Comparison of ENCODE assay signal across 10 cellular contexts in the genomic region with DNA sequence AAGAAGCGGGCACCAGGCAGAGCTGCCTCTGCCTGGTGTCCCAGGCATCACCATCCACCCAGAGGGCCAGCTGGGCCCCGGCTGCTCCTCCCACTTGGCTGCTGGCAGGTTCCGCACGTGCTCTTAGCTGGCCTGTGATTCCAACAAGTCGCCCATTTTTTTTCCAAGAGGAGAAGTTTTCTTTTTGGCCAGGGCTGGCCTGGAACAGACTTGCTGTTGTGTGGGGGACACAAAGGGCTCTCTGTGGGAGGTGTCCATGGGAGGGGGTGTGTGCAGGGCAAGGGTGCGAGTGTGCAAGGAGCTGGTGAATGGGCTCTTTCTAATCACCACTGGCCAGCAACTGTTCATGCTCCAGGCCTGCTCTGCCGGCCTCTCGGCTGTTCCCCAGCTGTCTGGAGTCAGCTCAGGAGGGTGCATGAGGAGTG. TPM values are rescaled to one million over a fixed set of nuclear protein-coding genes. Genes with fewer than 3 reads are reported as not detected.
DNase-seq lines count a peak whose midpoint lies in the region; ATAC-seq and TF ChIP-seq lines count a peak whose summit lies in the region.
"Had no signal": no experiment of that assay in that cellular context is flagged by ENCODE, and none has a peak within 500 bp of the region (broad histone marks: within the 10 kb centered on the region; RNA-seq: fewer than 3 reads in every experiment).

No MANE protein-coding gene starts in this region.

- H3K27me3 Mint-ChIP-seq in natural killer cell treated with Interleukin-12 subunit alpha and Interleukin-12 subunit beta and Interleukin-15 and Interleukin-18, amount 100 ng/mL, for 72 hours: peaks cover 16 to 19% of the 10 kb centered on the region in 2 donors
- H3K27me3 Mint-ChIP-seq in natural killer cell (ENCODE audit: low read depth in 2 of 2): peaks cover 8 to 19% of the 10 kb centered on the region in 2 donors

- H3K27ac Mint-ChIP-seq in natural killer cell treated with Interleukin-12 subunit alpha and Interleukin-12 subunit beta and Interleukin-15 and Interleukin-18, amount 100 ng/mL, for 72 hours: no peak overlapping the region
- H3K27ac Mint-ChIP-seq in natural killer cell: no peak overlapping the region
- H3K27ac Mint-ChIP-seq: activated CD4-positive, alpha-beta T cell treated with anti-CD3 and anti-CD28 coated beads, Interleukin-2, amount 10 ng/mL, durations not matched to agents 7 days and 5 days had no signal

- H3K4me3 Mint-ChIP-seq in natural killer cell treated with Interleukin-12 subunit alpha and Interleukin-12 subunit beta and Interleukin-15 and Interleukin-18, amount 100 ng/mL, for 72 hours: no peak overlapping the region
- no peak overlapping the region for H3K4me3 Mint-ChIP-seq in natural killer cell
- H3K4me3 Mint-ChIP-seq: activated CD4-positive, alpha-beta T cell treated with anti-CD3 and anti-CD28 coated beads, Interleukin-2, amount 10 ng/mL, durations not matched to agents 7 days and 5 days had no signal

- H3K9me3 Mint-ChIP-seq in natural killer cell treated with Interleukin-12 subunit alpha and Interleukin-12 subunit beta and Interleukin-15 and Interleukin-18, amount 100 ng/mL, for 72 hours: no peaks in the 10 kb centered on the region
- no peaks in the 10 kb centered on the region for H3K9me3 Mint-ChIP-seq in natural killer cell
- H3K9me3 Mint-ChIP-seq: activated CD4-positive, alpha-beta T cell treated with anti-CD3 and anti-CD28 coated beads, Interleukin-2, amount 10 ng/mL, durations not matched to agents 7 days and 5 days had no signal

- H3K36me3 Mint-ChIP-seq in natural killer cell treated with Interleukin-12 subunit alpha and Interleukin-12 subunit beta and Interleukin-15 and Interleukin-18, amount 100 ng/mL, for 72 hours: no peaks in the 10 kb centered on the region
- no peaks in the 10 kb centered on the region for H3K36me3 Mint-ChIP-seq in natural killer cell

- intact Hi-C loops in natural killer cell (cut with micrococcal nuclease) (no loop called here), cardiac septum (cut with DNase I) (no loop called here)

- TF ChIP-seq CTCF in natural killer cell (IDR thresholded peaks at IDR 0.05): no peak

- peaks cover 15 to 19% of the 10 kb centered on the region in 2 donors for H3K4me1 Mint-ChIP-seq in natural killer cell treated with Interleukin-12 subunit alpha and Interleukin-12 subunit beta and Interleukin-15 and Interleukin-18, amount 100 ng/mL, for 72 hours (ENCODE audit: low read depth in 2 of 2)
- H3K4me1 Mint-ChIP-seq in natural killer cell: peaks cover 23 to 25% of the 10 kb centered on the region in 2 donors

- peak; percentile 26 for DNase-seq in natural killer cell treated with Interleukin-12 subunit alpha and Interleukin-12 subunit beta and Interleukin-15 and Interleukin-18, amount 100 ng/mL, for 72 hours (ENCODE audit: low spot score)
- DNase-seq in natural killer cell (no peak), cardiac septum (ENCODE audit: low spot score) (peak; percentile 80), occipital lobe (lab: John Stamatoyannopoulos, UW) (peak; percentile 91), SW 1271 (lab: John Stamatoyannopoulos, UW) (no peak)
- no peak for DNase-seq in stimulated activated naive CD4-positive, alpha-beta T cell treated with Interleukin-2 at 50 U/mL for 16 hours (lab: John Stamatoyannopoulos, UW)
- DNase-seq: activated CD4-positive, alpha-beta T cell treated with anti-CD3 and anti-CD28 coated beads, Interleukin-2, amount 10 ng/mL, durations not matched to agents 7 days and 5 days; PC-3 had no signal

- ATAC-seq in natural killer cell treated with Interleukin-12 subunit alpha and Interleukin-12 subunit beta and Interleukin-15 and Interleukin-18, amount 100 ng/mL, for 72 hours: no peak
- no peak for ATAC-seq in natural killer cell
- no peak for ATAC-seq in HG02588 (IDR thresholded peaks at IDR 0.05; ENCODE audit: unreplicated experiment)
- ATAC-seq in GM18873 (IDR thresholded peaks at IDR 0.05; ENCODE audit: low FRiP score, unreplicated experiment): no peak
- ATAC-seq: PC-3 had no signal

RNA-seq across cellular contexts. Expression of a gene that starts 7.3 kb away (rescaled TPM):
- not detected for total RNA-seq in natural killer cell treated with Interleukin-12 subunit alpha and Interleukin-12 subunit beta and Interleukin-15 and Interleukin-18, amount 100 ng/mL, for 72 hours
- not detected for total RNA-seq in natural killer cell
- total RNA-seq in cardiac septum: 64.6 TPM
- total RNA-seq in occipital lobe: 73.8 TPM
- total RNA-seq: activated CD4-positive, alpha-beta T cell treated with anti-CD3 and anti-CD28 coated beads, Interleukin-2, amount 10 ng/mL, durations not matched to agents 7 days and 5 days had no signal

Comparison
In these comparisons a context has a peak if more than half of its experiments do, and no peak if none do; other contexts are left out.
1. DNase-seq: peak in natural killer cell treated with Interleukin-12 subunit alpha and Interleukin-12 subunit beta and Interleukin-15 and Interleukin-18, amount 100 ng/mL, for 72 hours (single experiment), cardiac septum (single experiment) and occipital lobe (single experiment); none in natural killer cell (single experiment), stimulated activated naive CD4-positive, alpha-beta T cell treated with Interleukin-2 at 50 U/mL for 16 hours (single experiment) and SW 1271 (0 of 2).
2. RNA of a gene that starts 7.3 kb away (total RNA-seq): 73.8 TPM in occipital lobe (single experiment) and 64.6 TPM in cardiac septum (single experiment); not detected in natural killer cell treated with Interleukin-12 subunit alpha and Interleukin-12 subunit beta and Interleukin-15 and Interleukin-18, amount 100 ng/mL, for 72 hours and not detected in natural killer cell; every median in the first group is over 10 times any median in the second.